ENCODE assay signal across 7 cellular contexts in genomic region chr17:57875109-57876022, GRCh38. TPM values are rescaled to one million over a fixed set of nuclear protein-coding genes. Genes with fewer than 3 reads are reported as not detected.
DNase-seq lines count a peak whose midpoint lies in the region; ATAC-seq and TF ChIP-seq lines count a peak whose summit lies in the region.

No MANE protein-coding gene starts in this region.

- H3K27ac ChIP-seq in Peyer's patch (peak overlapping the region; percentile 47 to 84 (median 72)), epithelial cell of prostate (peak overlapping the region; percentile 74), mucosa of rectum (ENCODE audit: low read depth in 2 of 2, low read length in 2 of 2) (peak overlapping the region; percentile 76 to 80)

- H3K9me3 ChIP-seq in Peyer's patch (no peaks in the 10 kb centered on the region), mucosa of rectum (ENCODE audit: control insufficient read depth in 2 of 2, low read length in 2 of 2) (no peaks in the 10 kb centered on the region)

- H3K9ac ChIP-seq in mucosa of rectum (ENCODE audit: low read depth in 1 of 2, low read length in 2 of 2), result peak overlapping the region; percentile 6 to 47

- peak; percentile 95 for DNase-seq in HK-2 (ENCODE audit: unreplicated experiment)
- peak in 1 of 3 donors; percentile 59 for DNase-seq in Peyer's patch
- DNase-seq in epithelial cell of prostate (ENCODE audit: low read depth, low spot score), result no peak
- DNase-seq in NCI-H128 (lab: John Stamatoyannopoulos, UW; ENCODE audit: unreplicated experiment), result no peak
- DNase-seq in stimulated activated naive CD4-positive, alpha-beta T cell treated with Interleukin-2 at 50 U/mL for 16 hours (lab: John Stamatoyannopoulos, UW), result no peak

- no peaks in the 10 kb centered on the region for H3K27me3 ChIP-seq in Peyer's patch
- no peaks in the 10 kb centered on the region for H3K27me3 ChIP-seq in mucosa of rectum (ENCODE audit: control insufficient read depth in 2 of 2, insufficient read depth in 2 of 2, low read length in 2 of 2)

- no peak overlapping the region for H3K4me3 ChIP-seq in Peyer's patch
- H3K4me3 ChIP-seq in mucosa of rectum (ENCODE audit: low read length in 2 of 2), result peak overlapping the region in 1 of 2 donors; percentile 30

- H3K36me3 ChIP-seq in Peyer's patch, result peaks cover 0 to 6% (median 0%) of the 10 kb centered on the region in 3 donors
- H3K36me3 ChIP-seq in mucosa of rectum (ENCODE audit: control insufficient read depth in 2 of 2, insufficient read depth in 2 of 2, low read length in 2 of 2), result peaks cover 16 to 22% of the 10 kb centered on the region in 2 donors

- H3K4me1 ChIP-seq in Peyer's patch, result peaks cover 0 to 44% (median 13%) of the 10 kb centered on the region in 4 donors
- H3K4me1 ChIP-seq in mucosa of rectum (ENCODE audit: control insufficient read depth in 2 of 2, insufficient read depth in 2 of 2, low read length in 2 of 2), result peaks cover 11 to 16% of the 10 kb centered on the region in 2 donors

- peak in 4 of 6 experiments; percentile 11 to 33 (median 22) for TF ChIP-seq CTCF in Peyer's patch (IDR thresholded peaks at IDR 0.05)

- no peak for TF ChIP-seq POLR2A in Peyer's patch (IDR thresholded peaks at IDR 0.05)

- no peak for ATAC-seq in GM18907 (IDR thresholded peaks at IDR 0.05; ENCODE audit: unreplicated experiment)

RNA-seq across cellular contexts. Expression of gene MRPS23, which starts 25.5 kb away (rescaled TPM):
- total RNA-seq in Peyer's patch, result 1 to 10 TPM in 3 of 4 donors, under 1 TPM in 1; 0.83 to 7.4 (median 5.2) TPM
